9 cellular contexts compared by ENCODE assay signal in genomic region chr12:109804820-109805761, GRCh38. TPM values are rescaled to one million over a fixed set of nuclear protein-coding genes. Genes with fewer than 3 reads are reported as not detected.
A peak's percentile ranks its signal among the peaks of the same experiment; 100 is the strongest.
DNase-seq lines count a peak whose midpoint lies in the region; ATAC-seq and TF ChIP-seq lines count a peak whose summit lies in the region.
"Had no signal": no experiment of that assay in that cellular context is flagged by ENCODE, and none has a peak within 500 bp of the region (broad histone marks: within the 10 kb centered on the region; RNA-seq: fewer than 3 reads in every experiment).

No MANE protein-coding gene starts in this region.

- H3K79me2 ChIP-seq in SK-N-SH (ENCODE audit: insufficient read depth): no peaks in the 10 kb centered on the region

- no peaks in the 10 kb centered on the region for H4K20me1 ChIP-seq in SK-N-SH (ENCODE audit: insufficient read depth)

- H3K27ac Mint-ChIP-seq in Caco-2 (ENCODE audit: unreplicated experiment): no peak overlapping the region

- H3K9me3 Mint-ChIP-seq in Caco-2 (ENCODE audit: unreplicated experiment): no peaks in the 10 kb centered on the region

- intact Hi-C loops in Caco-2 (cut with micrococcal nuclease; ENCODE audit: unreplicated experiment) (loop anchor here (1.0 kb wide), 2 partner anchors 40 to 75 kb away; partner anchors contain the start of gene GLTP), heart left ventricle (cut with DNase I) (loop anchor here (1.0 to 5.0 kb wide), 7 partner anchors 37 to 76 kb away; partner anchors contain the start of gene GLTP (in 8 of the 10)), psoas muscle (cut with DNase I) (loop anchor here (1.0 to 2.0 kb wide), 3 partner anchors 40 to 75 kb away; partner anchors contain the start of gene GLTP (in 2 of the 2)), aorta (cut with DNase I) (loop anchor here (1.0 to 5.0 kb wide), 3 partner anchors 40 to 75 kb away; partner anchors contain the start of gene GLTP (in 1 of the 2))

- peaks cover 4% of the 10 kb centered on the region for H3K27me3 Mint-ChIP-seq in Caco-2 (ENCODE audit: insufficient read depth, unreplicated experiment)

- no peak overlapping the region for H3K4me2 ChIP-seq in SK-N-SH

- no peak overlapping the region for H3K27ac ChIP-seq in SK-N-SH (ENCODE audit: low read depth in 2 of 2, low read length in 1 of 2)
- H3K27ac ChIP-seq in heart left ventricle: no peak overlapping the region
- no peak overlapping the region for H3K27ac ChIP-seq in psoas muscle
- H3K27ac ChIP-seq in aorta (ENCODE audit: low read depth in 1 of 2, low read length in 2 of 2): no peak overlapping the region

- no TSS peak for BruUV-seq in Caco-2 (replicated peaks; lab: Mats Ljungman, UMichigan)

- TF ChIP-seq CTCF in Caco-2 (IDR thresholded peaks at IDR 0.05; ENCODE audit: insufficient read depth in 1 of 2, low read depth in 1 of 2, low read length in 1 of 2, severe bottlenecking in 1 of 2, unreplicated experiment in 1 of 2) (peak; percentile 94 to 98), SK-N-SH (IDR thresholded peaks at IDR 0.05) (peak; percentile 93), heart left ventricle (IDR thresholded peaks at IDR 0.05) (peak; percentile 91 to 99 (median 98)), psoas muscle (IDR thresholded peaks at IDR 0.05) (peak; percentile 98)

- no peaks in the 10 kb centered on the region for H3K4me1 ChIP-seq in Caco-2
- no peaks in the 10 kb centered on the region for H3K4me1 ChIP-seq in SK-N-SH (ENCODE audit: control insufficient read depth in 1 of 2, insufficient read depth in 2 of 2, low read depth in 1 of 2, low read length in 1 of 2)
- peaks cover 0 to 2% (median 0%) of the 10 kb centered on the region in 12 donors for H3K4me1 ChIP-seq in heart left ventricle
- H3K4me1 ChIP-seq in psoas muscle: no peaks in the 10 kb centered on the region
- H3K4me1 ChIP-seq in aorta (ENCODE audit: control insufficient read depth in 1 of 2, insufficient read depth in 2 of 2, low read length in 2 of 2): no peaks in the 10 kb centered on the region

- ATAC-seq in heart left ventricle (peak; percentile 62 to 86 (median 82)), psoas muscle (peak; percentile 83 to 94 (median 88)), aorta (ENCODE audit: low FRiP score) (peak; percentile 84), GM19328 (IDR thresholded peaks at IDR 0.05; ENCODE audit: unreplicated experiment) (no peak)

- TF ChIP-seq POLR2A in heart left ventricle (IDR thresholded peaks at IDR 0.05): no peak

- no peaks in the 10 kb centered on the region for H3K4me1 Mint-ChIP-seq in Caco-2 (ENCODE audit: low read depth, unreplicated experiment)

- H3K9me2 ChIP-seq in SK-N-SH: no peaks in the 10 kb centered on the region

- H3K27me3 ChIP-seq in Caco-2 (replicated peaks; ENCODE audit: control insufficient read depth, insufficient read depth, low read length) (no peaks in the 10 kb centered on the region), SK-N-SH (ENCODE audit: insufficient read depth) (no peaks in the 10 kb centered on the region), heart left ventricle (no peaks in the 10 kb centered on the region), psoas muscle (ENCODE audit: insufficient read depth in 3 of 3, low read length in 2 of 3) (no peaks in the 10 kb centered on the region), aorta (ENCODE audit: control insufficient read depth in 1 of 2, insufficient read depth in 2 of 2, low read length in 1 of 2) (no peaks in the 10 kb centered on the region)

- WGBS in SK-N-SH (ENCODE audit: low lambda C conversion rate): 24% methylated on average over 9 of the region's 12 CpGs
- 36 to 46% (median 39%) methylated on average over 9 to 12 of the region's 12 CpGs for WGBS in heart left ventricle, 4 donors
- 33 to 40% (median 34%) methylated on average over 12 of the region's 12 CpGs for WGBS in psoas muscle, 3 donors
- 32 to 33% methylated on average over 12 of the region's 12 CpGs for WGBS in aorta, 2 donors

- CTCF ChIA-PET in Caco-2 (lab: Charles Lee): interaction anchor here (0.9 to 5.2 kb wide), 3 partner anchors 17 to 41 kb away, joined by 4 to 43 read pairs (median 6); no protein-coding TSS in a partner anchor
- CTCF ChIA-PET in SK-N-SH (lab: Yijun Ruan, JAX): interaction anchor here (0.6 to 4.3 kb wide), 38 partner anchors 9 to 437 kb away, joined by 3 to 89 read pairs (median 4); partner anchors contain the start of genes GLTP and TRPV4

- peak; percentile 77 for TF ChIP-seq RAD21 in SK-N-SH (IDR thresholded peaks at IDR 0.05; ENCODE audit: low read length)

- no peak overlapping the region for H3K4me3 ChIP-seq in Caco-2 (ENCODE audit: low read depth, low read length)
- no peak overlapping the region; a peak in 1 of 4 replicates for H3K4me3 ChIP-seq in SK-N-SH (ENCODE audit: low read depth in 2 of 2, low read length in 1 of 2)
- H3K4me3 ChIP-seq in heart left ventricle: no peak overlapping the region
- no peak overlapping the region for H3K4me3 ChIP-seq in psoas muscle
- no peak overlapping the region for H3K4me3 ChIP-seq in aorta (ENCODE audit: low read length in 2 of 2)

- POLR2A ChIA-PET in Caco-2 (lab: Charles Lee) (no interaction called here), SK-N-SH (lab: Yijun Ruan, JAX) (no interaction called here)

- H2AFZ ChIP-seq in SK-N-SH (ENCODE audit: low read depth): no peak overlapping the region

- TF ChIP-seq EP300 in SK-N-SH (IDR thresholded peaks at IDR 0.05; ENCODE audit: borderline replicate concordance in 1 of 2, low read depth in 1 of 2, low read length in 1 of 2): no peak

- H3K9ac ChIP-seq in SK-N-SH: no peak overlapping the region

- H3K9me3 ChIP-seq in Caco-2 (no peaks in the 10 kb centered on the region), SK-N-SH (no peaks in the 10 kb centered on the region), heart left ventricle (no peaks in the 10 kb centered on the region), psoas muscle (no peaks in the 10 kb centered on the region), aorta (ENCODE audit: control insufficient read depth, low read length) (no peaks in the 10 kb centered on the region)

- DNase-seq in Caco-2: peak; percentile 67 to 77
- peak in 44 of 76 experiments; percentile 2 to 54 (median 24) for DNase-seq in HUDEP-2 (lab: John Stamatoyannopoulos, UW; ENCODE audit: unreplicated experiment in 76 of 76)
- peak; percentile 89 for DNase-seq in SK-N-SH
- DNase-seq in activated naive CD8-positive, alpha-beta T cell treated with anti-CD3 and anti-CD28 coated beads, Interleukin-2, amount 50 U/mL, for 16 hours (ENCODE audit: low read depth, low spot score): peak; percentile 31
- DNase-seq in heart left ventricle: peak; percentile 50 to 83 (median 64)
- DNase-seq in psoas muscle: peak; percentile 68 to 81
- DNase-seq in aorta: peak; percentile 75 to 91

- no peaks in the 10 kb centered on the region for H3F3A ChIP-seq in SK-N-SH (replicated peaks; ENCODE audit: insufficient read depth)

- no peaks in the 10 kb centered on the region for H3K36me3 Mint-ChIP-seq in Caco-2 (ENCODE audit: insufficient read depth, unreplicated experiment)

- no peak overlapping the region for H3K4me3 Mint-ChIP-seq in Caco-2 (ENCODE audit: unreplicated experiment)

- H3K36me3 ChIP-seq in Caco-2 (ENCODE audit: control insufficient read depth, insufficient read depth, low read length) (no peaks in the 10 kb centered on the region), SK-N-SH (replicated peaks in 1 of 2; ENCODE audit: control insufficient read depth in 1 of 2, insufficient read depth in 2 of 2, low read length in 1 of 2) (no peaks in the 10 kb centered on the region), heart left ventricle (no peaks in the 10 kb centered on the region), psoas muscle (ENCODE audit: insufficient read depth in 1 of 2, low read depth in 1 of 2) (no peaks in the 10 kb centered on the region), aorta (ENCODE audit: control insufficient read depth in 1 of 2, insufficient read depth in 2 of 2, low read length in 1 of 2) (no peaks in the 10 kb centered on the region)

TF ChIP-seq in SK-N-SH, 30 proteins besides CTCF, POLR2A, EP300 and RAD21:
- TF ChIP-seq NFIC (IDR thresholded peaks at IDR 0.05; ENCODE audit: borderline replicate concordance) (no peak), SMC3 (IDR thresholded peaks at IDR 0.05; ENCODE audit: low read depth, low read length) (peak; percentile 87), REST (IDR thresholded peaks at IDR 0.05; ENCODE audit: low read depth, low read length) (no peak), MAX (IDR thresholded peaks at IDR 0.05; ENCODE audit: low read depth) (no peak)

RNA-seq across cellular contexts. Expression of gene TRPV4, which starts 28.1 kb away (rescaled TPM):
- total RNA-seq in Caco-2 (2022) (not detected in 2 replicates), heart left ventricle (1 to 10 TPM in 2 of 9 donors, under 1 TPM in 6, not detected in 1; 0.17 to 3.9 (median 0.32) TPM), psoas muscle (under 1 TPM in 3 of 4 donors, not detected in 1; 0.07 to 0.11 (median 0.10) TPM), aorta (1 to 10 TPM; 2.5 to 3.9 TPM)
- polyA plus RNA-seq in SK-N-SH (2012; rRNA removed) (5.2 and 5.4 TPM in 2 replicates), heart left ventricle (under 1 TPM; 0.19 TPM), psoas muscle (under 1 TPM; 0.03 to 0.07 (median 0.05) TPM), aorta (1 to 10 TPM in 1 of 2 donors, under 1 TPM in 1; 0.08 to 1.3 TPM)
- 2.1 and 3.2 TPM in 2 replicates for polyA plus RNA-seq in SK-N-SH (2012; cell fraction: cytosol; rRNA removed)
- polyA plus RNA-seq in SK-N-SH (2012; cell fraction: nucleus; rRNA removed): 7.3 and 8.9 TPM in 2 replicates
- total RNA-seq: T-helper 2 cell treated with Interferon-gamma antibody and Interleukin-4, amounts not matched to agents 100 ng/mL and 5 ng/mL, for 36 hours had no signal

Comparison
In these comparisons a context has a peak if more than half of its experiments do, and no peak if none do; other contexts are left out.
1. DNase-seq: peak in every context shown above with its lines; median percentile 89 in SK-N-SH; 83 in aorta; 74 in psoas muscle; 72 in Caco-2; 64 in heart left ventricle; 31 in activated naive CD8-positive, alpha-beta T cell treated with anti-CD3 and anti-CD28 coated beads, Interleukin-2, amount 50 U/mL, for 16 hours; 24 in HUDEP-2.